In the genomic region with DNA sequence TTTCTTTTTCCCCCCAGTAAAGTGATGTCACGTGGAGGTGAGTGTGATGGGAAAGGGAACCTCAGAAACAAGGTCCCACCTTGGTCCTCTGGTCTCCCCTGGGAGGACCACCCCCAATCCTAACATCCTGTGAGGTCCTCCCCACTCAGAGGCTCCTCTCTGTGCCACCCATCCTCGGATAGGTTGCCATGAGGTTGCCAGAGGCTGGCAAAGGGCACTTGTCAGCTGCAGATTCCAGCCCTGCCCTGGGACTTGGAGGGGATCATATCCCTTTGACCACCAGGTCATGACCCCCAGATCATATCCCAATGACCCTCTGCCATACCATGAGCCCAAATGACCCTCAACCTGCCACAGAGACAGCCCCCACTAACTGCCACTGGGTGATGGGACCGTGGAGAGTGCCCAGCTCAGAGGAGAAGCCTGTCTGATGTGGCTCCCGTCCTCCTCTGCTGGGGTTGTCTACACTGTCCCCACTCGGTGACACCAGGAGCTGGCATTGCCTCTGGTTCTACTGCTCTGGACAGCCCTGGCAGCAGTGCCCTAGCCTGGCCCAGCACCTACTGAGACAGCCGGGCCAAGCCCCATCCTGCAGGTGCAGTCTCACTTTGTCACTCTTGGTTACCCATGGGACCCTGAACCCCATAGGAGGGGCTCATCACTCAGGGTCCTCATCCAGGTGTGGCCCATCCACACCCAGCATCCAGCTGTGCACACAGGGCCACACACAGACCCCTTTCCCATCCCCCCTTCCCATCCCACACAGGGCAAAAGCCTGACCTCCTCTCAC, we compare ENCODE assay signal across 14 cellular contexts.
DNase-seq lines count a peak whose midpoint lies in the region; ATAC-seq and TF ChIP-seq lines count a peak whose summit lies in the region.
"Had no signal": no experiment of that assay in that cellular context is flagged by ENCODE, and none has a peak within 500 bp of the region (broad histone marks: within the 10 kb centered on the region; RNA-seq: fewer than 3 reads in every experiment).

No MANE protein-coding gene starts in this region.

- ATAC-seq in activated CD4-positive, alpha-beta T cell treated with anti-CD3 and anti-CD28 coated beads for 36 hours = no peak
- ATAC-seq in right cardiac atrium (no peak), gastrocnemius medialis (no peak)
- ATAC-seq: stimulated activated naive CD8-positive, alpha-beta T cell treated with anti-CD3 and anti-CD28 coated beads, Interleukin-15, amount 100 ng/mL, for 72 hours had no signal

- H3K27me3 ChIP-seq in right cardiac atrium (ENCODE audit: control insufficient read depth, insufficient read depth) = no peaks in the 10 kb centered on the region
- peaks cover 8 to 21% (median 12%) of the 10 kb centered on the region in 3 donors for H3K27me3 ChIP-seq in gastrocnemius medialis
- peaks cover 40% of the 10 kb centered on the region for H3K27me3 ChIP-seq in brain microvascular endothelial cell (replicated peaks)
- peaks cover 0 to 36% (median 0%) of the 10 kb centered on the region in 7 donors for H3K27me3 ChIP-seq in spleen (replicated peaks in 1 of 7)

- H3K9me3 Mint-ChIP-seq in activated CD4-positive, alpha-beta T cell treated with anti-CD3 and anti-CD28 coated beads for 36 hours (ENCODE audit: low read depth) = no peaks in the 10 kb centered on the region
- no peaks in the 10 kb centered on the region for H3K9me3 Mint-ChIP-seq in activated CD4-positive, alpha-beta T cell treated with anti-CD3 and anti-CD28 coated beads, Interleukin-2, amount 10 ng/mL, durations not matched to agents 7 days and 5 days
- H3K9me3 Mint-ChIP-seq: T-helper 1 cell treated with Interleukin-12 subunit alpha and Interleukin-12 subunit beta and Interleukin-4 antibody, amounts not matched to agents 30 μg/mL and 1 μg/mL, for 36 hours had no signal

- H3K27me3 Mint-ChIP-seq in activated CD4-positive, alpha-beta T cell treated with anti-CD3 and anti-CD28 coated beads for 36 hours = no peaks in the 10 kb centered on the region
- H3K27me3 Mint-ChIP-seq in activated CD4-positive, alpha-beta T cell treated with anti-CD3 and anti-CD28 coated beads, Interleukin-2, amount 10 ng/mL, durations not matched to agents 7 days and 5 days = peaks cover 4% of the 10 kb centered on the region
- H3K27me3 Mint-ChIP-seq: stimulated activated naive CD8-positive, alpha-beta T cell treated with anti-CD3 and anti-CD28 coated beads, Interleukin-15, amount 100 ng/mL, for 72 hours had no signal

- no peak overlapping the region for H3K27ac ChIP-seq in right cardiac atrium (ENCODE audit: low read length)
- no peak overlapping the region for H3K27ac ChIP-seq in gastrocnemius medialis
- no peak overlapping the region for H3K27ac ChIP-seq in brain microvascular endothelial cell
- no peak overlapping the region for H3K27ac ChIP-seq in spleen

- H3K9me3 ChIP-seq in right cardiac atrium (ENCODE audit: control insufficient read depth, low read length) = no peaks in the 10 kb centered on the region
- no peaks in the 10 kb centered on the region for H3K9me3 ChIP-seq in gastrocnemius medialis
- H3K9me3 ChIP-seq in spleen = no peaks in the 10 kb centered on the region

- H3K4me3 ChIP-seq in right cardiac atrium (ENCODE audit: low read length) (no peak overlapping the region), gastrocnemius medialis (no peak overlapping the region), brain microvascular endothelial cell (ENCODE audit: low read depth, low read length) (no peak overlapping the region), spleen (no peak overlapping the region)

- no peaks in the 10 kb centered on the region for H3K4me1 Mint-ChIP-seq in activated CD4-positive, alpha-beta T cell treated with anti-CD3 and anti-CD28 coated beads for 36 hours
- H3K4me1 Mint-ChIP-seq in activated CD4-positive, alpha-beta T cell treated with anti-CD3 and anti-CD28 coated beads, Interleukin-2, amount 10 ng/mL, durations not matched to agents 7 days and 5 days = no peaks in the 10 kb centered on the region

- H3K36me3 ChIP-seq in gastrocnemius medialis (no peaks in the 10 kb centered on the region), brain microvascular endothelial cell (replicated peaks) (no peaks in the 10 kb centered on the region), spleen (peaks cover 0 to 4% (median 0%) of the 10 kb centered on the region in 6 donors)

- CTCF ChIA-PET in activated CD4-positive, alpha-beta T cell treated with anti-CD3 and anti-CD28 coated beads for 36 hours (lab: Charles Lee) = no interaction called here
- CTCF ChIA-PET in activated CD4-positive, alpha-beta T cell treated with anti-CD3 and anti-CD28 coated beads, Interleukin-2, amount 10 ng/mL, durations not matched to agents 7 days and 5 days (lab: Charles Lee) = no interaction called here

- H3K36me3 Mint-ChIP-seq in activated CD4-positive, alpha-beta T cell treated with anti-CD3 and anti-CD28 coated beads for 36 hours (ENCODE audit: low read depth) = no peaks in the 10 kb centered on the region
- H3K36me3 Mint-ChIP-seq in activated CD4-positive, alpha-beta T cell treated with anti-CD3 and anti-CD28 coated beads, Interleukin-2, amount 10 ng/mL, durations not matched to agents 7 days and 5 days (ENCODE audit: low read depth) = no peaks in the 10 kb centered on the region

- whole genome bisulfite sequencing in right cardiac atrium = 97% methylated on average over 6 of the region's 6 CpGs
- 83 to 92% (median 87%) methylated on average over 4 to 6 of the region's 6 CpGs for WGBS in spleen, 5 donors

- H3K27ac Mint-ChIP-seq in activated CD4-positive, alpha-beta T cell treated with anti-CD3 and anti-CD28 coated beads for 36 hours = no peak overlapping the region
- no peak overlapping the region for H3K27ac Mint-ChIP-seq in activated CD4-positive, alpha-beta T cell treated with anti-CD3 and anti-CD28 coated beads, Interleukin-2, amount 10 ng/mL, durations not matched to agents 7 days and 5 days
- H3K27ac Mint-ChIP-seq: T-helper 1 cell treated with Interleukin-12 subunit alpha and Interleukin-12 subunit beta and Interleukin-4 antibody, amounts not matched to agents 30 μg/mL and 1 μg/mL, for 36 hours had no signal

- peak; percentile 4 for DNase-seq in activated CD4-positive, alpha-beta T cell treated with anti-CD3 and anti-CD28 coated beads for 36 hours
- no peak for DNase-seq in activated CD4-positive, alpha-beta T cell treated with anti-CD3 and anti-CD28 coated beads, Interleukin-2, amount 10 ng/mL, durations not matched to agents 7 days and 5 days
- peak; percentile 8 to 14 for DNase-seq in activated T-cell treated with anti-CD3 and anti-CD28 coated beads, Interleukin-2, amount 50 U/mL, for 48 hours
- DNase-seq in right cardiac atrium = peak; percentile 6 to 33 (median 33)
- peak; percentile 1 to 6 for DNase-seq in gastrocnemius medialis
- DNase-seq in HT-29 (ENCODE audit: low spot score) = no peak
- no peak for DNase-seq in brain microvascular endothelial cell
- no peak for DNase-seq in spleen
- DNase-seq: 8988T; activated CD4-positive, alpha-beta T cell treated with anti-CD3 and anti-CD28 coated beads, Interleukin-2, amount 50 U/mL, for 48 hours; midbrain; NCI-H187 treated with DMSO at 0.1 percent for 48 hours had no signal

- intact Hi-C loops in activated CD4-positive, alpha-beta T cell treated with anti-CD3 and anti-CD28 coated beads for 36 hours (cut with DNase I, micrococcal nuclease) = no loop called here
- intact Hi-C loops in right cardiac atrium (cut with DNase I) = no loop called here
- intact Hi-C loops in gastrocnemius medialis (cut with DNase I; ENCODE audit: low total_unique reads) = no loop called here
- intact Hi-C loops in spleen (cut with DNase I; ENCODE audit: low total_unique reads) = no loop called here

- TF ChIP-seq CTCF in gastrocnemius medialis (IDR thresholded peaks at IDR 0.05 in 4 of 5, conservative IDR thresholded peaks at IDR 0.05 in 1 of 5) (no peak), brain microvascular endothelial cell (IDR thresholded peaks at IDR 0.05; ENCODE audit: low read depth, low read length, missing control alignments) (no peak), spleen (IDR thresholded peaks at IDR 0.05 in 8 of 11, conservative IDR thresholded peaks at IDR 0.05 in 3 of 11) (no peak)

- TF ChIP-seq POLR2A in gastrocnemius medialis (IDR thresholded peaks at IDR 0.05) (no peak), spleen (IDR thresholded peaks at IDR 0.05) (no peak)

- no peak overlapping the region for H3K4me3 Mint-ChIP-seq in activated CD4-positive, alpha-beta T cell treated with anti-CD3 and anti-CD28 coated beads for 36 hours
- no peak overlapping the region for H3K4me3 Mint-ChIP-seq in activated CD4-positive, alpha-beta T cell treated with anti-CD3 and anti-CD28 coated beads, Interleukin-2, amount 10 ng/mL, durations not matched to agents 7 days and 5 days
- H3K4me3 Mint-ChIP-seq: T-helper 1 cell treated with Interleukin-12 subunit alpha and Interleukin-12 subunit beta and Interleukin-4 antibody, amounts not matched to agents 30 μg/mL and 1 μg/mL, for 36 hours had no signal

- H3K4me1 ChIP-seq in right cardiac atrium (ENCODE audit: control insufficient read depth, insufficient read depth, low read length) (no peaks in the 10 kb centered on the region), gastrocnemius medialis (no peaks in the 10 kb centered on the region), spleen (peaks cover 0 to 18% (median 13%) of the 10 kb centered on the region in 6 donors)

- POLR2A ChIA-PET in activated CD4-positive, alpha-beta T cell treated with anti-CD3 and anti-CD28 coated beads for 36 hours (lab: Charles Lee) = no interaction called here
- POLR2A ChIA-PET in activated CD4-positive, alpha-beta T cell treated with anti-CD3 and anti-CD28 coated beads, Interleukin-2, amount 10 ng/mL, durations not matched to agents 7 days and 5 days (lab: Charles Lee) = no interaction called here

- in situ Hi-C loops in gastrocnemius medialis (cut with MboI; ENCODE audit: low sequenced_read_pairs in 4 of 4) = no loop called here
- in situ Hi-C loops in brain microvascular endothelial cell (cut with HindIII; ENCODE audit: low pct_ligation_motif_present, low sequenced_read_pairs) = no loop called here

Comparison
In these comparisons a context has a peak if more than half of its experiments do, and no peak if none do; other contexts are left out.
1. DNase-seq: peak in activated CD4-positive, alpha-beta T cell treated with anti-CD3 and anti-CD28 coated beads for 36 hours (single experiment), activated T-cell treated with anti-CD3 and anti-CD28 coated beads, Interleukin-2, amount 50 U/mL, for 48 hours (2 of 2), right cardiac atrium (3 of 3) and gastrocnemius medialis (2 of 2); none in activated CD4-positive, alpha-beta T cell treated with anti-CD3 and anti-CD28 coated beads, Interleukin-2, amount 10 ng/mL, durations not matched to agents 7 days and 5 days (single experiment), HT-29 (single experiment), brain microvascular endothelial cell (single experiment) and spleen (single experiment).